ENCODE assay signal across 1 cellular context in genomic region chr10:73855413-73855812, GRCh38.
TF ChIP-seq lines count a peak whose summit lies in the region.

No MANE protein-coding gene starts in this region.

TF ChIP-seq in GM23338, 12 proteins besides CTCF, POLR2A, EP300 and RAD21 (continued from another document):
- TF ChIP-seq EZH2phosphoT487 (IDR thresholded peaks at IDR 0.05; ENCODE audit: unreplicated experiment) (no peak), EZH2 (IDR thresholded peaks at IDR 0.05; ENCODE audit: low read depth, unreplicated experiment) (no peak)
- TF ChIP-seq, protein P1, sequence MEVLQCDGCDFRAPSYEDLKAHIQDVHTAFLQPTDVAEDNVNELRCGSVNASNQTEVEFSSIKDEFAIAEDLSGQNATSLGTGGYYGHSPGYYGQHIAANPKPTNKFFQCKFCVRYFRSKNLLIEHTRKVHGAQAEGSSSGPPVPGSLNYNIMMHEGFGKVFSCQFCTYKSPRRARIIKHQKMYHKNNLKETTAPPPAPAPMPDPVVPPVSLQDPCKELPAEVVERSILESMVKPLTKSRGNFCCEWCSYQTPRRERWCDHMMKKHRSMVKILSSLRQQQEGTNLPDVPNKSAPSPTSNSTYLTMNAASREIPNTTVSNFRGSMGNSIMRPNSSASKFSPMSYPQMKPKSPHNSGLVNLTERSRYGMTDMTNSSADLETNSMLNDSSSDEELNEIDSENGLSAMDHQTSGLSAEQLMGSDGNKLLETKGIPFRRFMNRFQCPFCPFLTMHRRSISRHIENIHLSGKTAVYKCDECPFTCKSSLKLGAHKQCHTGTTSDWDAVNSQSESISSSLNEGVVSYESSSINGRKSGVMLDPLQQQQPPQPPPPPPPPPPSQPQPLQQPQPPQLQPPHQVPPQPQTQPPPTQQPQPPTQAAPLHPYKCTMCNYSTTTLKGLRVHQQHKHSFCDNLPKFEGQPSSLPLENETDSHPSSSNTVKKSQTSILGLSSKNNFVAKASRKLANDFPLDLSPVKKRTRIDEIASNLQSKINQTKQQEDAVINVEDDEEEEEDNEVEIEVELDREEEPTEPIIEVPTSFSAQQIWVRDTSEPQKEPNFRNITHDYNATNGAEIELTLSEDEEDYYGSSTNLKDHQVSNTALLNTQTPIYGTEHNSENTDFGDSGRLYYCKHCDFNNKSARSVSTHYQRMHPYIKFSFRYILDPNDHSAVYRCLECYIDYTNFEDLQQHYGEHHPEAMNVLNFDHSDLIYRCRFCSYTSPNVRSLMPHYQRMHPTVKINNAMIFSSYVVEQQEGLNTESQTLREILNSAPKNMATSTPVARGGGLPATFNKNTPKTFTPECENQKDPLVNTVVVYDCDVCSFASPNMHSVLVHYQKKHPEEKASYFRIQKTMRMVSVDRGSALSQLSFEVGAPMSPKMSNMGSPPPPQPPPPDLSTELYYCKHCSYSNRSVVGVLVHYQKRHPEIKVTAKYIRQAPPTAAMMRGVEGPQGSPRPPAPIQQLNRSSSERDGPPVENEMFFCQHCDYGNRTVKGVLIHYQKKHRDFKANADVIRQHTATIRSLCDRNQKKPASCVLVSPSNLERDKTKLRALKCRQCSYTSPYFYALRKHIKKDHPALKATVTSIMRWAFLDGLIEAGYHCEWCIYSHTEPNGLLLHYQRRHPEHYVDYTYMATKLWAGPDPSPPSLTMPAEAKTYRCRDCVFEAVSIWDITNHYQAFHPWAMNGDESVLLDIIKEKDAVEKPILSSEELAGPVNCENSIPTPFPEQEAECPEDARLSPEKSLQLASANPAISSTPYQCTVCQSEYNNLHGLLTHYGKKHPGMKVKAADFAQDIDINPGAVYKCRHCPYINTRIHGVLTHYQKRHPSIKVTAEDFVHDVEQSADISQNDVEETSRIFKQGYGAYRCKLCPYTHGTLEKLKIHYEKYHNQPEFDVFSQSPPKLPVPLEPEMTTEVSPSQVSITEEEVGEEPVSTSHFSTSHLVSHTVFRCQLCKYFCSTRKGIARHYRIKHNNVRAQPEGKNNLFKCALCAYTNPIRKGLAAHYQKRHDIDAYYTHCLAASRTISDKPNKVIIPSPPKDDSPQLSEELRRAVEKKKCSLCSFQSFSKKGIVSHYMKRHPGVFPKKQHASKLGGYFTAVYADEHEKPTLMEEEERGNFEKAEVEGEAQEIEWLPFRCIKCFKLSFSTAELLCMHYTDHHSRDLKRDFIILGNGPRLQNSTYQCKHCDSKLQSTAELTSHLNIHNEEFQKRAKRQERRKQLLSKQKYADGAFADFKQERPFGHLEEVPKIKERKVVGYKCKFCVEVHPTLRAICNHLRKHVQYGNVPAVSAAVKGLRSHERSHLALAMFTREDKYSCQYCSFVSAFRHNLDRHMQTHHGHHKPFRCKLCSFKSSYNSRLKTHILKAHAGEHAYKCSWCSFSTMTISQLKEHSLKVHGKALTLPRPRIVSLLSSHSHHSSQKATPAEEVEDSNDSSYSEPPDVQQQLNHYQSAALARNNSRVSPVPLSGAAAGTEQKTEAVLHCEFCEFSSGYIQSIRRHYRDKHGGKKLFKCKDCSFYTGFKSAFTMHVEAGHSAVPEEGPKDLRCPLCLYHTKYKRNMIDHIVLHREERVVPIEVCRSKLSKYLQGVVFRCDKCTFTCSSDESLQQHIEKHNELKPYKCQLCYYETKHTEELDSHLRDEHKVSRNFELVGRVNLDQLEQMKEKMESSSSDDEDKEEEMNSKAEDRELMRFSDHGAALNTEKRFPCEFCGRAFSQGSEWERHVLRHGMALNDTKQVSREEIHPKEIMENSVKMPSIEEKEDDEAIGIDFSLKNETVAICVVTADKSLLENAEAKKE (CRISPR knock-in tag; IDR thresholded peaks at IDR 0.05): no peak
- TF ChIP-seq, protein P2, sequence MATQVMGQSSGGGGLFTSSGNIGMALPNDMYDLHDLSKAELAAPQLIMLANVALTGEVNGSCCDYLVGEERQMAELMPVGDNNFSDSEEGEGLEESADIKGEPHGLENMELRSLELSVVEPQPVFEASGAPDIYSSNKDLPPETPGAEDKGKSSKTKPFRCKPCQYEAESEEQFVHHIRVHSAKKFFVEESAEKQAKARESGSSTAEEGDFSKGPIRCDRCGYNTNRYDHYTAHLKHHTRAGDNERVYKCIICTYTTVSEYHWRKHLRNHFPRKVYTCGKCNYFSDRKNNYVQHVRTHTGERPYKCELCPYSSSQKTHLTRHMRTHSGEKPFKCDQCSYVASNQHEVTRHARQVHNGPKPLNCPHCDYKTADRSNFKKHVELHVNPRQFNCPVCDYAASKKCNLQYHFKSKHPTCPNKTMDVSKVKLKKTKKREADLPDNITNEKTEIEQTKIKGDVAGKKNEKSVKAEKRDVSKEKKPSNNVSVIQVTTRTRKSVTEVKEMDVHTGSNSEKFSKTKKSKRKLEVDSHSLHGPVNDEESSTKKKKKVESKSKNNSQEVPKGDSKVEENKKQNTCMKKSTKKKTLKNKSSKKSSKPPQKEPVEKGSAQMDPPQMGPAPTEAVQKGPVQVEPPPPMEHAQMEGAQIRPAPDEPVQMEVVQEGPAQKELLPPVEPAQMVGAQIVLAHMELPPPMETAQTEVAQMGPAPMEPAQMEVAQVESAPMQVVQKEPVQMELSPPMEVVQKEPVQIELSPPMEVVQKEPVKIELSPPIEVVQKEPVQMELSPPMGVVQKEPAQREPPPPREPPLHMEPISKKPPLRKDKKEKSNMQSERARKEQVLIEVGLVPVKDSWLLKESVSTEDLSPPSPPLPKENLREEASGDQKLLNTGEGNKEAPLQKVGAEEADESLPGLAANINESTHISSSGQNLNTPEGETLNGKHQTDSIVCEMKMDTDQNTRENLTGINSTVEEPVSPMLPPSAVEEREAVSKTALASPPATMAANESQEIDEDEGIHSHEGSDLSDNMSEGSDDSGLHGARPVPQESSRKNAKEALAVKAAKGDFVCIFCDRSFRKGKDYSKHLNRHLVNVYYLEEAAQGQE (IDR thresholded peaks at IDR 0.05; ENCODE audit: unreplicated experiment): no peak
TF ChIP-seq in GM23338: peak in this region for 0.
